ENCODE assay signal across 18 cellular contexts in the genomic region with DNA sequence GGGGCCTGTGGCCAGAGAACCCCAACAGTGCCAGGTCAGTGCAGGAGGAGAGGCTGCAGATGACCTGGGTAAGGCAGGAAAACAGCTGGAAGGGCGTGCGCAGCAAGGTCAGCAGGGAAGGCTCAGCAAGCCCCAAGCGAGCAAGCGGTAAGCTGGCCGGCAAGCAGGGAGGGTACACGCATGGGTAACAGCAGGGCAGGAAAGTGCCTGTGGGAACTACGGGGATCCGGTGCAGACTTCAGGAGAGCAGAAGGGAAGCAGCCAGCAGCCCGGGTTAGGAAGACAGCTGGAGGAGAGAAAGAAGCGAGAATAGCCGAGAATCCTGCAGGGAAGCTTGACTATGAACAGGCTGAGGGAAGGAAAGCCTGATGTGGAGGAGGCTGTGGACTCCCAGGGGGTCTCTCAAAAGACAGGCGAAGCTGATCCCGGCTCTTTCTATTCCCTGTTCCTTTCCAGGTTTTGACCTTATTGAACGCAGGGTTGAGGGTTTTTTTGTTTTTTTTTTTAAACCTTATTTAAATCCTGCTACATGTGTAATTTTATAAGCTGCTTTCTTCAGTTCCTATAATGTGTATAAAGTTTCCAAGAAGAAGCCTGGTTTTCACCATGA. TPM values are rescaled to one million over a fixed set of nuclear protein-coding genes. Genes with fewer than 3 reads are reported as not detected.
DNase-seq lines count a peak whose midpoint lies in the region; ATAC-seq and TF ChIP-seq lines count a peak whose summit lies in the region.
"Had no signal": no experiment of that assay in that cellular context is flagged by ENCODE, and none has a peak within 500 bp of the region (broad histone marks: within the 10 kb centered on the region; RNA-seq: fewer than 3 reads in every experiment).

No MANE protein-coding gene starts in this region.

- no peak overlapping the region for H3T11ph ChIP-seq in H9 (ENCODE audit: low read length)

- H2AK5ac ChIP-seq in H9 (ENCODE audit: insufficient read length, low read length), result no peak overlapping the region

- BruUV-seq in Caco-2 (replicated peaks; lab: Mats Ljungman, UMichigan), result no TSS peak

- CTCF ChIA-PET in Caco-2 (lab: Charles Lee), result interaction anchor here (0.7 kb wide), 1 partner anchor 59 kb away, joined by 3 read pairs; no protein-coding TSS in a partner anchor
- CTCF ChIA-PET in activated CD4-positive, alpha-beta T cell treated with anti-CD3 and anti-CD28 coated beads for 36 hours (lab: Charles Lee), result interaction anchor here (0.7 to 3.7 kb wide), 3 partner anchors 15 to 275 kb away, joined by 3 to 19 read pairs (median 3); no protein-coding TSS in a partner anchor

- H2BK120ac ChIP-seq in H9 (ENCODE audit: low read depth, low read length, poor library complexity, severe bottlenecking), result no peak overlapping the region

- H4K8ac ChIP-seq in H9 (replicated peaks; ENCODE audit: insufficient read length, low read depth, low read length), result no peak overlapping the region

- H4K91ac ChIP-seq in H9 (ENCODE audit: insufficient read length, low read depth, low read length), result no peak overlapping the region

- no peak overlapping the region for H3K4ac ChIP-seq in H9 (ENCODE audit: low read depth, low read length)

- H3K18ac ChIP-seq in H9 (ENCODE audit: insufficient read length, low read depth, low read length), result no peak overlapping the region

- no peaks in the 10 kb centered on the region for H3K36me3 ChIP-seq in Caco-2 (ENCODE audit: control insufficient read depth, insufficient read depth, low read length)
- no peaks in the 10 kb centered on the region for H3K36me3 ChIP-seq in endodermal cell (ENCODE audit: control insufficient read depth, insufficient read depth, low read length)
- H3K36me3 ChIP-seq: lower lobe of right lung, suprapubic skin had no signal

- H3K79me1 ChIP-seq in H9 (ENCODE audit: insufficient read depth, low read depth, low read length, poor library complexity, severe bottlenecking), result no peaks in the 10 kb centered on the region

- no peak overlapping the region for H4K5ac ChIP-seq in H9 (ENCODE audit: insufficient read length, low read depth, low read length)

- H3K4me3 ChIP-seq in Caco-2 (ENCODE audit: low read depth, low read length), result no peak overlapping the region
- no peak overlapping the region for H3K4me3 ChIP-seq in endodermal cell (ENCODE audit: low read length)
- H3K4me3 ChIP-seq: lower lobe of right lung, suprapubic skin had no signal

- H2BK12ac ChIP-seq in H9 (ENCODE audit: insufficient read length, low read depth, low read length), result no peak overlapping the region

- no peak overlapping the region for H2BK20ac ChIP-seq in H9 (ENCODE audit: low read depth, low read length, poor library complexity, severe bottlenecking)

- H3K9ac ChIP-seq in H9 (ENCODE audit: extremely low read depth, insufficient read length, low read length) (no peak overlapping the region), endodermal cell (ENCODE audit: extremely low read depth, low read length, poor library complexity, severe bottlenecking) (no peak overlapping the region)

- DNase-seq in Caco-2 (no peak), H9 (peak; percentile 44), endodermal cell (peak; percentile 69), nephron progenitor cell (peak; percentile 48), NCI-H146 treated with DMSO at 0.1 percent for 48 hours (lab: John Stamatoyannopoulos, UW; ENCODE audit: unreplicated experiment) (no peak), NOMO-1 (lab: John Stamatoyannopoulos, UW; ENCODE audit: unreplicated experiment in 2 of 2) (no peak)
- DNase-seq in activated CD4-positive, alpha-beta T cell treated with anti-CD3 and anti-CD28 coated beads for 36 hours, result no peak
- DNase-seq: activated CD4-positive, alpha-beta T cell treated with anti-CD3 and anti-CD28 coated beads, Interleukin-2, amount 10 ng/mL, durations not matched to agents 7 days and 5 days; anterior cingulate cortex; cerebellar nuclear complex; effector memory CD4-positive, alpha-beta T cell; lower lobe of right lung; NCI-H1048 had no signal

- H3K9me3 ChIP-seq in Caco-2 (no peaks in the 10 kb centered on the region), H9 (ENCODE audit: control insufficient read depth, low read depth, low read length) (no peaks in the 10 kb centered on the region), endodermal cell (ENCODE audit: control insufficient read depth, low read length) (peaks cover 18% of the 10 kb centered on the region)
- H3K9me3 ChIP-seq: lower lobe of right lung, suprapubic skin had no signal

- H3K4me1 Mint-ChIP-seq in Caco-2 (ENCODE audit: low read depth, unreplicated experiment) (peaks cover 13% of the 10 kb centered on the region), H9 (peaks cover 15 to 17% of the 10 kb centered on the region in 2 experiments), endodermal cell (peaks cover 10% of the 10 kb centered on the region), nephron progenitor cell (peaks cover 20% of the 10 kb centered on the region)
- peaks cover 19% of the 10 kb centered on the region for H3K4me1 Mint-ChIP-seq in activated CD4-positive, alpha-beta T cell treated with anti-CD3 and anti-CD28 coated beads for 36 hours

- H3K27ac Mint-ChIP-seq in Caco-2 (ENCODE audit: unreplicated experiment) (peak overlapping the region; percentile 45), H9 (peak overlapping the region in 1 of 3 experiments; percentile 8; a peak in 2 of 7 replicates), endodermal cell (no peak overlapping the region), nephron progenitor cell (no peak overlapping the region)
- H3K27ac Mint-ChIP-seq in activated CD4-positive, alpha-beta T cell treated with anti-CD3 and anti-CD28 coated beads for 36 hours, result no peak overlapping the region
- H3K27ac Mint-ChIP-seq: activated CD4-positive, alpha-beta T cell treated with anti-CD3 and anti-CD28 coated beads, Interleukin-2, amount 10 ng/mL, durations not matched to agents 7 days and 5 days had no signal

- TF ChIP-seq CTCF in Caco-2 (IDR thresholded peaks at IDR 0.05; ENCODE audit: insufficient read depth in 1 of 2, low read depth in 1 of 2, low read length in 1 of 2, severe bottlenecking in 1 of 2, unreplicated experiment in 1 of 2) (no peak), H9 (conservative IDR thresholded peaks at IDR 0.05) (no peak), endodermal cell (conservative IDR thresholded peaks at IDR 0.05) (no peak), nephron progenitor cell (IDR thresholded peaks at IDR 0.05) (no peak)

- ATAC-seq in HG02763 (IDR thresholded peaks at IDR 0.05; ENCODE audit: unreplicated experiment), result no peak
- ATAC-seq in activated CD4-positive, alpha-beta T cell treated with anti-CD3 and anti-CD28 coated beads for 36 hours, result no peak
- ATAC-seq: lower lobe of right lung, right cardiac atrium had no signal

- no peaks in the 10 kb centered on the region for H3K23me2 ChIP-seq in H9 (ENCODE audit: insufficient read length, low read depth, low read length, poor library complexity, severe bottlenecking)

- H3K36me3 Mint-ChIP-seq in Caco-2 (ENCODE audit: insufficient read depth, unreplicated experiment) (no peaks in the 10 kb centered on the region), H9 (ENCODE audit: insufficient read depth in 1 of 3, low read depth in 3 of 3) (peaks cover 7 to 13% (median 9%) of the 10 kb centered on the region in 3 experiments; a peak in 6 of 7 replicates), endodermal cell (ENCODE audit: low read depth) (no peaks in the 10 kb centered on the region), nephron progenitor cell (ENCODE audit: low read depth) (peaks cover 5% of the 10 kb centered on the region)
- no peaks in the 10 kb centered on the region for H3K36me3 Mint-ChIP-seq in activated CD4-positive, alpha-beta T cell treated with anti-CD3 and anti-CD28 coated beads for 36 hours (ENCODE audit: low read depth)

- peak overlapping the region; percentile 15 for H3K4me2 ChIP-seq in H9 (ENCODE audit: insufficient read depth, insufficient read length, low read length)

- no peak overlapping the region for H3K27ac ChIP-seq in H9 (ENCODE audit: insufficient read length, low read depth, low read length)
- H3K27ac ChIP-seq in endodermal cell (ENCODE audit: low read depth, low read length), result no peak overlapping the region
- H3K27ac ChIP-seq: lower lobe of right lung, suprapubic skin had no signal

- no peak overlapping the region for H3K4me3 Mint-ChIP-seq in Caco-2 (ENCODE audit: unreplicated experiment)
- H3K4me3 Mint-ChIP-seq in H9, result peak overlapping the region; percentile 17 to 53; a peak in 4 of 5 replicates
- H3K4me3 Mint-ChIP-seq in endodermal cell, result no peak overlapping the region
- H3K4me3 Mint-ChIP-seq in nephron progenitor cell, result peak overlapping the region; percentile 46
- H3K4me3 Mint-ChIP-seq in activated CD4-positive, alpha-beta T cell treated with anti-CD3 and anti-CD28 coated beads for 36 hours, result no peak overlapping the region
- H3K4me3 Mint-ChIP-seq: activated CD4-positive, alpha-beta T cell treated with anti-CD3 and anti-CD28 coated beads, Interleukin-2, amount 10 ng/mL, durations not matched to agents 7 days and 5 days had no signal

- H3K79me2 ChIP-seq in H9 (ENCODE audit: insufficient read depth, low read length), result no peaks in the 10 kb centered on the region

- no peak overlapping the region for H3K23ac ChIP-seq in H9 (ENCODE audit: insufficient read length, low read depth, low read length)

- H3K27me3 Mint-ChIP-seq in Caco-2 (ENCODE audit: insufficient read depth, unreplicated experiment) (no peaks in the 10 kb centered on the region), H9 (ENCODE audit: low read depth) (peaks cover 25% of the 10 kb centered on the region), endodermal cell (ENCODE audit: insufficient read depth) (peaks cover 3% of the 10 kb centered on the region), nephron progenitor cell (ENCODE audit: low read depth, poor library complexity) (peaks cover 48% of the 10 kb centered on the region)
- H3K27me3 Mint-ChIP-seq in activated CD4-positive, alpha-beta T cell treated with anti-CD3 and anti-CD28 coated beads for 36 hours, result no peaks in the 10 kb centered on the region

- H3K4me1 ChIP-seq in Caco-2 (peaks cover 13% of the 10 kb centered on the region), H9 (ENCODE audit: insufficient read depth, low read length) (no peaks in the 10 kb centered on the region), endodermal cell (ENCODE audit: control insufficient read depth, insufficient read depth, low read length) (no peaks in the 10 kb centered on the region)
- H3K4me1 ChIP-seq: lower lobe of right lung had no signal

- H2AFZ ChIP-seq in H9 (ENCODE audit: low read length), result no peak overlapping the region

- POLR2A ChIA-PET in Caco-2 (lab: Charles Lee), result no interaction called here
- POLR2A ChIA-PET in activated CD4-positive, alpha-beta T cell treated with anti-CD3 and anti-CD28 coated beads for 36 hours (lab: Charles Lee), result interaction anchor here (0.6 kb wide), 2 partner anchors 131 to 249 kb away, joined by 3 to 9 read pairs; no protein-coding TSS in a partner anchor

- H2BK15ac ChIP-seq in H9 (ENCODE audit: low read depth, low read length), result no peak overlapping the region

- H3K14ac ChIP-seq in H9 (ENCODE audit: insufficient read depth, low read length), result no peak overlapping the region

- H3K9me3 Mint-ChIP-seq in Caco-2 (ENCODE audit: unreplicated experiment), result peaks cover 10% of the 10 kb centered on the region
- peaks cover 12 to 16% of the 10 kb centered on the region in 2 experiments for H3K9me3 Mint-ChIP-seq in H9
- H3K9me3 Mint-ChIP-seq in endodermal cell, result peaks cover 23% of the 10 kb centered on the region
- H3K9me3 Mint-ChIP-seq in nephron progenitor cell, result peaks cover 20% of the 10 kb centered on the region
- no peaks in the 10 kb centered on the region for H3K9me3 Mint-ChIP-seq in activated CD4-positive, alpha-beta T cell treated with anti-CD3 and anti-CD28 coated beads for 36 hours (ENCODE audit: low read depth)
- H3K9me3 Mint-ChIP-seq: activated CD4-positive, alpha-beta T cell treated with anti-CD3 and anti-CD28 coated beads, Interleukin-2, amount 10 ng/mL, durations not matched to agents 7 days and 5 days had no signal

- no peak overlapping the region for H2BK5ac ChIP-seq in H9 (ENCODE audit: insufficient read length, low read length)

- H3K56ac ChIP-seq in H9 (ENCODE audit: insufficient read length, low read depth, low read length), result no peak overlapping the region

- H3K27me3 ChIP-seq in Caco-2 (replicated peaks; ENCODE audit: control insufficient read depth, insufficient read depth, low read length) (no peaks in the 10 kb centered on the region), H9 (ENCODE audit: insufficient read depth, low read length) (no peaks in the 10 kb centered on the region), endodermal cell (ENCODE audit: control insufficient read depth, insufficient read depth, low read length, poor library complexity, severe bottlenecking) (no peaks in the 10 kb centered on the region)
- H3K27me3 ChIP-seq: suprapubic skin had no signal

- intact Hi-C loops in Caco-2 (cut with micrococcal nuclease; ENCODE audit: unreplicated experiment), result no loop called here
- intact Hi-C loops in activated CD4-positive, alpha-beta T cell treated with anti-CD3 and anti-CD28 coated beads for 36 hours (cut with DNase I, micrococcal nuclease), result no loop called here

- H4K20me1 ChIP-seq in H9 (ENCODE audit: control insufficient read depth, insufficient read depth, insufficient read length), result no peaks in the 10 kb centered on the region

- WGBS in H9 (ENCODE audit: extremely low coverage, insufficient read length, low lambda C conversion rate), result no CpG with 5 or more reads among the region's 14 CpGs
- WGBS in endodermal cell (ENCODE audit: insufficient coverage in 1 of 2, insufficient read length in 1 of 2), 2 experiments, result 50 to 52% methylated on average over 11 to 14 of the region's 14 CpGs

RNA-seq across cellular contexts. Expression of gene UMODL1, which starts 20.9 kb away (rescaled TPM):
- total RNA-seq in Caco-2 (2022), result 0.20 and 0.21 TPM in 2 replicates
- total RNA-seq in H9 (2021), result not detected in 2 replicates
- total RNA-seq in endodermal cell, result under 1 TPM; 0.24 to 0.49 TPM
- 0.11 TPM for polyA plus RNA-seq in endodermal cell (2013, experiment 1 of 2)
- 0.46 TPM for polyA plus RNA-seq in endodermal cell (2013, experiment 2 of 2)
- not detected for total RNA-seq in activated CD4-positive, alpha-beta T cell treated with anti-CD3 and anti-CD28 coated beads for 36 hours
- total RNA-seq: glomerular endothelial cell, omental fat pad, right cardiac atrium had no signal
- polyA plus RNA-seq: right cardiac atrium had no signal

Comparison
In these comparisons a context has a peak if more than half of its experiments do, and no peak if none do; other contexts are left out.
1. DNase-seq: peak in H9 (single experiment), endodermal cell (single experiment) and nephron progenitor cell (single experiment); none in Caco-2 (0 of 2), NCI-H146 treated with DMSO at 0.1 percent for 48 hours (single experiment), activated CD4-positive, alpha-beta T cell treated with anti-CD3 and anti-CD28 coated beads for 36 hours (single experiment) and NOMO-1 (0 of 2).
2. H3K4me3 Mint-ChIP-seq: peak in H9 (2 of 2) and nephron progenitor cell (single experiment); none in Caco-2 (single experiment), endodermal cell (single experiment) and activated CD4-positive, alpha-beta T cell treated with anti-CD3 and anti-CD28 coated beads for 36 hours (single experiment).